2 cellular contexts compared by ENCODE assay signal in genomic region chr14:103870144-103870876, GRCh38.
TF ChIP-seq lines count a peak whose summit lies in the region.

No MANE protein-coding gene starts in this region.

TF ChIP-seq in HepG2, 621 proteins besides CTCF, POLR2A, EP300 and RAD21 (continues in another document):
- no peak for TF ChIP-seq GATA4 (IDR thresholded peaks at IDR 0.05; ENCODE audit: borderline replicate concordance, low read depth)
- TF ChIP-seq AKAP8 (CRISPR knock-in tag; IDR thresholded peaks at IDR 0.05): peak; percentile 63; the same call in 1 of the 2 replicates
- TF ChIP-seq ZFP91 (CRISPR knock-in tag; IDR thresholded peaks at IDR 0.05; ENCODE audit: borderline replicate concordance): 0 out of 2 replicates have a peak, but pooled peaks have one; percentile 25
- peak; percentile 18; the same call in 1 of the 2 replicates for TF ChIP-seq ZNF574 (CRISPR knock-in tag; IDR thresholded peaks at IDR 0.05)
- peak; percentile 70 for TF ChIP-seq ZBTB33 (CRISPR knock-in tag; IDR thresholded peaks at IDR 0.05)
- TF ChIP-seq PBX2 (CRISPR knock-in tag; IDR thresholded peaks at IDR 0.05): no peak
- 0 out of 2 replicates have a peak, but pooled peaks have one; percentile 37 for TF ChIP-seq ZNF225 (CRISPR knock-in tag; IDR thresholded peaks at IDR 0.05)
- peak; percentile 22; the same call in 1 of the 2 replicates for TF ChIP-seq AHR (CRISPR knock-in tag; IDR thresholded peaks at IDR 0.05)
- 0 out of 2 replicates have a peak, but pooled peaks have one; percentile 42 for TF ChIP-seq TARDBP (CRISPR knock-in tag; IDR thresholded peaks at IDR 0.05)
- no peak for TF ChIP-seq ZNF414 (CRISPR knock-in tag; IDR thresholded peaks at IDR 0.05)
- TF ChIP-seq GLI4 (CRISPR knock-in tag; IDR thresholded peaks at IDR 0.05; ENCODE audit: borderline replicate concordance): no peak
- peak; percentile 92 for TF ChIP-seq ZNF770 (CRISPR knock-in tag; IDR thresholded peaks at IDR 0.05)
- no peak for TF ChIP-seq KMT2B (CRISPR knock-in tag; IDR thresholded peaks at IDR 0.05)
- peak; percentile 26; the same call in 1 of the 2 replicates for TF ChIP-seq ZFY (CRISPR knock-in tag; IDR thresholded peaks at IDR 0.05)
- 0 out of 2 replicates have a peak, but pooled peaks have one; percentile 44 for TF ChIP-seq NFKB2 (CRISPR knock-in tag; IDR thresholded peaks at IDR 0.05; ENCODE audit: borderline replicate concordance)
- TF ChIP-seq NFE2L1 (CRISPR knock-in tag; IDR thresholded peaks at IDR 0.05; ENCODE audit: borderline replicate concordance): 0 out of 2 replicates have a peak, but pooled peaks have one; percentile 41

TF ChIP-seq in WTC11, 78 proteins besides CTCF, POLR2A, EP300 and RAD21:
- no peak for TF ChIP-seq ZNF416 (CRISPR knock-in tag; IDR thresholded peaks at IDR 0.05)
- no peak for TF ChIP-seq FOXP1 (CRISPR knock-in tag; IDR thresholded peaks at IDR 0.05; ENCODE audit: borderline replicate concordance)
- no peak for TF ChIP-seq GTF2I (CRISPR knock-in tag; conservative IDR thresholded peaks at IDR 0.05)
